In the genomic region with DNA sequence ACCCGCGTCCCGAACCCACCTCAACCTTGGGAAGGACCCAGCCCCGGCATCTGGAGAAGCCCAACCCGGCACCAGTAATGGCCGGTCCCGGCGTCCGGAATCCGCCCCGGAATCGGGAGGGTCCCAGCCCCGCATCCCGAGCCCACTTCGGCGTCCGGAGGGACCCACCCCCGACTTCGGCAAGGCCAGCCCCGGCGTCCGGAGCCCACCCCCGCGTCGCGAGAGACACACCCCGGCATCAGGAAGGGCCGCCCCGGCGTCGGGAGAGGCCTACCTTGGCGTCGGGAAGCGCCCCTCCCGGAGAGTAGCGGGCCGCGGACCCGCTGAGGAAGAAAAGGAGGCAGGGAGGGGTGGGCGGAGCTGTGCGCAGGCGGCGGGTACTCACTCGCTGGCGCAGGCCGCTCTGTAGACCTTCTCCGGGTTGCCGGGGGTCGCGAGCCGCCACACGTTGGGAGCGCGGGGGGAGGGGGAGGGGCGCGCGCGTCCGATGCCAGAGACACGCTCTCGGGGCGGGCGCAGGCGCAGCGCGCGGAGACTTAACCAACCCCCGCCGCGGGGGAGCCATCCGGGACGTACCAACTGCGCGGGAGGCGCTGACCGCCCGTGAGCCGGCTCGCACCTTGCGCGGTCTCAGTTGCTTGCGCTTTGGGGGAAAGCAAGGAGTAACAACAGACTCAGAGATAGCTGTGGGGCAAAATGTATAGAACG, we compare ENCODE assay signal across 1 cellular context.
A peak's percentile ranks its signal among the peaks of the same experiment; 100 is the strongest.
TF ChIP-seq lines count a peak whose summit lies in the region.

A gene (minus strand): TSS at position 515 of the 708 bp plus-strand sequence. CDS start 24,164 bp downstream, outside the sequence.

TF ChIP-seq in HepG2, 621 proteins besides CTCF, POLR2A, EP300 and RAD21 (continued from another document and continues in another):
- TF ChIP-seq, protein P1, sequence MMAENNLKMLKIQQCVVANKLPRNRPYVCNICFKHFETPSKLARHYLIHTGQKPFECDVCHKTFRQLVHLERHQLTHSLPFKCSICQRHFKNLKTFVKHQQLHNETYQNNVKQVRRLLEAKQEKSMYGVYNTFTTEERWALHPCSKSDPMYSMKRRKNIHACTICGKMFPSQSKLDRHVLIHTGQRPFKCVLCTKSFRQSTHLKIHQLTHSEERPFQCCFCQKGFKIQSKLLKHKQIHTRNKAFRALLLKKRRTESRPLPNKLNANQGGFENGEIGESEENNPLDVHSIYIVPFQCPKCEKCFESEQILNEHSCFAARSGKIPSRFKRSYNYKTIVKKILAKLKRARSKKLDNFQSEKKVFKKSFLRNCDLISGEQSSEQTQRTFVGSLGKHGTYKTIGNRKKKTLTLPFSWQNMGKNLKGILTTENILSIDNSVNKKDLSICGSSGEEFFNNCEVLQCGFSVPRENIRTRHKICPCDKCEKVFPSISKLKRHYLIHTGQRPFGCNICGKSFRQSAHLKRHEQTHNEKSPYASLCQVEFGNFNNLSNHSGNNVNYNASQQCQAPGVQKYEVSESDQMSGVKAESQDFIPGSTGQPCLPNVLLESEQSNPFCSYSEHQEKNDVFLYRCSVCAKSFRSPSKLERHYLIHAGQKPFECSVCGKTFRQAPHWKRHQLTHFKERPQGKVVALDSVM (CRISPR knock-in tag; IDR thresholded peaks at IDR 0.05) = peak; percentile 43
- TF ChIP-seq SNAI1 (CRISPR knock-in tag; IDR thresholded peaks at IDR 0.05; ENCODE audit: borderline replicate concordance) (peak; percentile 50; the same call in 1 of the 2 replicates), SNRNP70 (IDR thresholded peaks at IDR 0.05; ENCODE audit: low read depth, low read length) (no peak), PAF1 (CRISPR knock-in tag; IDR thresholded peaks at IDR 0.05) (no peak), PRPF4 (IDR thresholded peaks at IDR 0.05; ENCODE audit: low read depth, low read length, poor library complexity, severe bottlenecking) (peak; percentile 77), ZC3H4 (CRISPR knock-in tag; IDR thresholded peaks at IDR 0.05; ENCODE audit: borderline replicate concordance) (no peak), NFE2 (CRISPR knock-in tag; IDR thresholded peaks at IDR 0.05) (no peak), YEATS2 (CRISPR knock-in tag; IDR thresholded peaks at IDR 0.05; ENCODE audit: borderline replicate concordance) (peak; percentile 31; the same call in 1 of the 2 replicates), FOXC1 (CRISPR knock-in tag; IDR thresholded peaks at IDR 0.05; ENCODE audit: borderline replicate concordance) (no peak; the same call in 1 of the 2 replicates), MBNL3 (CRISPR knock-in tag; conservative IDR thresholded peaks at IDR 0.05) (no peak), ZNF792 (CRISPR knock-in tag; IDR thresholded peaks at IDR 0.05) (no peak), ZMAT3 (CRISPR knock-in tag; conservative IDR thresholded peaks at IDR 0.05) (peak; percentile 71; the same call in 1 of the 2 replicates), PCBP2 (optimal IDR thresholded peaks at IDR 0.05; ENCODE audit: low read depth, low read length, poor library complexity, severe bottlenecking) (no peak), SMARCC2 (IDR thresholded peaks at IDR 0.05) (no peak), SIX1 (CRISPR knock-in tag; IDR thresholded peaks at IDR 0.05; ENCODE audit: borderline replicate concordance) (no peak), KAT7 (CRISPR knock-in tag; IDR thresholded peaks at IDR 0.05; ENCODE audit: borderline replicate concordance) (peak; percentile 46; the same call in 1 of the 2 replicates), SAP130 (CRISPR knock-in tag; IDR thresholded peaks at IDR 0.05; ENCODE audit: low read depth) (peak; percentile 89), RBM39 (IDR thresholded peaks at IDR 0.05; ENCODE audit: low read depth, low read length, poor library complexity, severe bottlenecking) (no peak), TAF1 (CRISPR knock-in tag; IDR thresholded peaks at IDR 0.05) (peak; percentile 83), ZNF616 (CRISPR knock-in tag; IDR thresholded peaks at IDR 0.05; ENCODE audit: low read depth) (no peak), NAIF1 (CRISPR knock-in tag; IDR thresholded peaks at IDR 0.05; ENCODE audit: borderline replicate concordance) (peak; percentile 82; the same call in 1 of the 2 replicates), TCF7 (IDR thresholded peaks at IDR 0.05; ENCODE audit: low read depth) (no peak), NR2C2 (CRISPR knock-in tag; IDR thresholded peaks at IDR 0.05; ENCODE audit: borderline replicate concordance) (peak; percentile 76), ZNF773 (CRISPR knock-in tag; IDR thresholded peaks at IDR 0.05; ENCODE audit: borderline replicate concordance) (no peak), GZF1 (CRISPR knock-in tag; IDR thresholded peaks at IDR 0.05) (peak; percentile 44; the same call in 1 of the 2 replicates)
- TF ChIP-seq, protein P2, sequence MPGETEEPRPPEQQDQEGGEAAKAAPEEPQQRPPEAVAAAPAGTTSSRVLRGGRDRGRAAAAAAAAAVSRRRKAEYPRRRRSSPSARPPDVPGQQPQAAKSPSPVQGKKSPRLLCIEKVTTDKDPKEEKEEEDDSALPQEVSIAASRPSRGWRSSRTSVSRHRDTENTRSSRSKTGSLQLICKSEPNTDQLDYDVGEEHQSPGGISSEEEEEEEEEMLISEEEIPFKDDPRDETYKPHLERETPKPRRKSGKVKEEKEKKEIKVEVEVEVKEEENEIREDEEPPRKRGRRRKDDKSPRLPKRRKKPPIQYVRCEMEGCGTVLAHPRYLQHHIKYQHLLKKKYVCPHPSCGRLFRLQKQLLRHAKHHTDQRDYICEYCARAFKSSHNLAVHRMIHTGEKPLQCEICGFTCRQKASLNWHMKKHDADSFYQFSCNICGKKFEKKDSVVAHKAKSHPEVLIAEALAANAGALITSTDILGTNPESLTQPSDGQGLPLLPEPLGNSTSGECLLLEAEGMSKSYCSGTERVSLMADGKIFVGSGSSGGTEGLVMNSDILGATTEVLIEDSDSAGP (CRISPR knock-in tag; IDR thresholded peaks at IDR 0.05; ENCODE audit: borderline replicate concordance) = peak; percentile 79
- TF ChIP-seq, protein P3, sequence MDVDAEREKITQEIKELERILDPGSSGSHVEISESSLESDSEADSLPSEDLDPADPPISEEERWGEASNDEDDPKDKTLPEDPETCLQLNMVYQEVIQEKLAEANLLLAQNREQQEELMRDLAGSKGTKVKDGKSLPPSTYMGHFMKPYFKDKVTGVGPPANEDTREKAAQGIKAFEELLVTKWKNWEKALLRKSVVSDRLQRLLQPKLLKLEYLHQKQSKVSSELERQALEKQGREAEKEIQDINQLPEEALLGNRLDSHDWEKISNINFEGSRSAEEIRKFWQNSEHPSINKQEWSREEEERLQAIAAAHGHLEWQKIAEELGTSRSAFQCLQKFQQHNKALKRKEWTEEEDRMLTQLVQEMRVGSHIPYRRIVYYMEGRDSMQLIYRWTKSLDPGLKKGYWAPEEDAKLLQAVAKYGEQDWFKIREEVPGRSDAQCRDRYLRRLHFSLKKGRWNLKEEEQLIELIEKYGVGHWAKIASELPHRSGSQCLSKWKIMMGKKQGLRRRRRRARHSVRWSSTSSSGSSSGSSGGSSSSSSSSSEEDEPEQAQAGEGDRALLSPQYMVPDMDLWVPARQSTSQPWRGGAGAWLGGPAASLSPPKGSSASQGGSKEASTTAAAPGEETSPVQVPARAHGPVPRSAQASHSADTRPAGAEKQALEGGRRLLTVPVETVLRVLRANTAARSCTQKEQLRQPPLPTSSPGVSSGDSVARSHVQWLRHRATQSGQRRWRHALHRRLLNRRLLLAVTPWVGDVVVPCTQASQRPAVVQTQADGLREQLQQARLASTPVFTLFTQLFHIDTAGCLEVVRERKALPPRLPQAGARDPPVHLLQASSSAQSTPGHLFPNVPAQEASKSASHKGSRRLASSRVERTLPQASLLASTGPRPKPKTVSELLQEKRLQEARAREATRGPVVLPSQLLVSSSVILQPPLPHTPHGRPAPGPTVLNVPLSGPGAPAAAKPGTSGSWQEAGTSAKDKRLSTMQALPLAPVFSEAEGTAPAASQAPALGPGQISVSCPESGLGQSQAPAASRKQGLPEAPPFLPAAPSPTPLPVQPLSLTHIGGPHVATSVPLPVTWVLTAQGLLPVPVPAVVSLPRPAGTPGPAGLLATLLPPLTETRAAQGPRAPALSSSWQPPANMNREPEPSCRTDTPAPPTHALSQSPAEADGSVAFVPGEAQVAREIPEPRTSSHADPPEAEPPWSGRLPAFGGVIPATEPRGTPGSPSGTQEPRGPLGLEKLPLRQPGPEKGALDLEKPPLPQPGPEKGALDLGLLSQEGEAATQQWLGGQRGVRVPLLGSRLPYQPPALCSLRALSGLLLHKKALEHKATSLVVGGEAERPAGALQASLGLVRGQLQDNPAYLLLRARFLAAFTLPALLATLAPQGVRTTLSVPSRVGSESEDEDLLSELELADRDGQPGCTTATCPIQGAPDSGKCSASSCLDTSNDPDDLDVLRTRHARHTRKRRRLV (CRISPR knock-in tag; IDR thresholded peaks at IDR 0.05) = 0 out of 2 replicates have a peak, but pooled peaks have one; percentile 44
- TF ChIP-seq, protein P4, sequence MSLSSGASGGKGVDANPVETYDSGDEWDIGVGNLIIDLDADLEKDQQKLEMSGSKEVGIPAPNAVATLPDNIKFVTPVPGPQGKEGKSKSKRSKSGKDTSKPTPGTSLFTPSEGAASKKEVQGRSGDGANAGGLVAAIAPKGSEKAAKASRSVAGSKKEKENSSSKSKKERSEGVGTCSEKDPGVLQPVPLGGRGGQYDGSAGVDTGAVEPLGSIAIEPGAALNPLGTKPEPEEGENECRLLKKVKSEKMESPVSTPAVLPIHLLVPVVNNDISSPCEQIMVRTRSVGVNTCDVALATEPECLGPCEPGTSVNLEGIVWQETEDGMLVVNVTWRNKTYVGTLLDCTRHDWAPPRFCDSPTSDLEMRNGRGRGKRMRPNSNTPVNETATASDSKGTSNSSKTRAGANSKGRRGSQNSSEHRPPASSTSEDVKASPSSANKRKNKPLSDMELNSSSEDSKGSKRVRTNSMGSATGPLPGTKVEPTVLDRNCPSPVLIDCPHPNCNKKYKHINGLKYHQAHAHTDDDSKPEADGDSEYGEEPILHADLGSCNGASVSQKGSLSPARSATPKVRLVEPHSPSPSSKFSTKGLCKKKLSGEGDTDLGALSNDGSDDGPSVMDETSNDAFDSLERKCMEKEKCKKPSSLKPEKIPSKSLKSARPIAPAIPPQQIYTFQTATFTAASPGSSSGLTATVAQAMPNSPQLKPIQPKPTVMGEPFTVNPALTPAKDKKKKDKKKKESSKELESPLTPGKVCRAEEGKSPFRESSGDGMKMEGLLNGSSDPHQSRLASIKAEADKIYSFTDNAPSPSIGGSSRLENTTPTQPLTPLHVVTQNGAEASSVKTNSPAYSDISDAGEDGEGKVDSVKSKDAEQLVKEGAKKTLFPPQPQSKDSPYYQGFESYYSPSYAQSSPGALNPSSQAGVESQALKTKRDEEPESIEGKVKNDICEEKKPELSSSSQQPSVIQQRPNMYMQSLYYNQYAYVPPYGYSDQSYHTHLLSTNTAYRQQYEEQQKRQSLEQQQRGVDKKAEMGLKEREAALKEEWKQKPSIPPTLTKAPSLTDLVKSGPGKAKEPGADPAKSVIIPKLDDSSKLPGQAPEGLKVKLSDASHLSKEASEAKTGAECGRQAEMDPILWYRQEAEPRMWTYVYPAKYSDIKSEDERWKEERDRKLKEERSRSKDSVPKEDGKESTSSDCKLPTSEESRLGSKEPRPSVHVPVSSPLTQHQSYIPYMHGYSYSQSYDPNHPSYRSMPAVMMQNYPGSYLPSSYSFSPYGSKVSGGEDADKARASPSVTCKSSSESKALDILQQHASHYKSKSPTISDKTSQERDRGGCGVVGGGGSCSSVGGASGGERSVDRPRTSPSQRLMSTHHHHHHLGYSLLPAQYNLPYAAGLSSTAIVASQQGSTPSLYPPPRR (CRISPR knock-in tag; IDR thresholded peaks at IDR 0.05; ENCODE audit: borderline replicate concordance) = peak; percentile 44; the same call in 1 of the 2 replicates
- TF ChIP-seq, protein P5, sequence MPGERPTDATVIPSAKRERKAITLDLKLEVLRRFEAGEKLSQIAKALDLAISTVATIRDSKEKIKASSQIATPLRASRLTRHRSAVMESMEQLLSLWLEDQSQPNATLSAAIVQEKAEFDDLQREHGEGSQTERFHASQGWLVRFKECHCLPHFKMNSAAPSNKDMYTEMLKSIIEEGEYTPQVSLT (CRISPR knock-in tag; IDR thresholded peaks at IDR 0.05; ENCODE audit: borderline replicate concordance, low read depth) = no peak
- TF ChIP-seq, protein P6, sequence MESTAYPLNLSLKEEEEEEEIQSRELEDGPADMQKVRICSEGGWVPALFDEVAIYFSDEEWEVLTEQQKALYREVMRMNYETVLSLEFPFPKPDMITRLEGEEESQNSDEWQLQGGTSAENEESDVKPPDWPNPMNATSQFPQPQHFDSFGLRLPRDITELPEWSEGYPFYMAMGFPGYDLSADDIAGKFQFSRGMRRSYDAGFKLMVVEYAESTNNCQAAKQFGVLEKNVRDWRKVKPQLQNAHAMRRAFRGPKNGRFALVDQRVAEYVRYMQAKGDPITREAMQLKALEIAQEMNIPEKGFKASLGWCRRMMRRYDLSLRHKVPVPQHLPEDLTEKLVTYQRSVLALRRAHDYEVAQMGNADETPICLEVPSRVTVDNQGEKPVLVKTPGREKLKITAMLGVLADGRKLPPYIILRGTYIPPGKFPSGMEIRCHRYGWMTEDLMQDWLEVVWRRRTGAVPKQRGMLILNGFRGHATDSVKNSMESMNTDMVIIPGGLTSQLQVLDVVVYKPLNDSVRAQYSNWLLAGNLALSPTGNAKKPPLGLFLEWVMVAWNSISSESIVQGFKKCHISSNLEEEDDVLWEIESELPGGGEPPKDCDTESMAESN (CRISPR knock-in tag; conservative IDR thresholded peaks at IDR 0.05) = peak; percentile 79; the same call in 1 of the 2 replicates
- TF ChIP-seq, protein P7, sequence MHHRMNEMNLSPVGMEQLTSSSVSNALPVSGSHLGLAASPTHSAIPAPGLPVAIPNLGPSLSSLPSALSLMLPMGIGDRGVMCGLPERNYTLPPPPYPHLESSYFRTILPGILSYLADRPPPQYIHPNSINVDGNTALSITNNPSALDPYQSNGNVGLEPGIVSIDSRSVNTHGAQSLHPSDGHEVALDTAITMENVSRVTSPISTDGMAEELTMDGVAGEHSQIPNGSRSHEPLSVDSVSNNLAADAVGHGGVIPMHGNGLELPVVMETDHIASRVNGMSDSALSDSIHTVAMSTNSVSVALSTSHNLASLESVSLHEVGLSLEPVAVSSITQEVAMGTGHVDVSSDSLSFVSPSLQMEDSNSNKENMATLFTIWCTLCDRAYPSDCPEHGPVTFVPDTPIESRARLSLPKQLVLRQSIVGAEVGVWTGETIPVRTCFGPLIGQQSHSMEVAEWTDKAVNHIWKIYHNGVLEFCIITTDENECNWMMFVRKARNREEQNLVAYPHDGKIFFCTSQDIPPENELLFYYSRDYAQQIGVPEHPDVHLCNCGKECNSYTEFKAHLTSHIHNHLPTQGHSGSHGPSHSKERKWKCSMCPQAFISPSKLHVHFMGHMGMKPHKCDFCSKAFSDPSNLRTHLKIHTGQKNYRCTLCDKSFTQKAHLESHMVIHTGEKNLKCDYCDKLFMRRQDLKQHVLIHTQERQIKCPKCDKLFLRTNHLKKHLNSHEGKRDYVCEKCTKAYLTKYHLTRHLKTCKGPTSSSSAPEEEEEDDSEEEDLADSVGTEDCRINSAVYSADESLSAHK (CRISPR knock-in tag; IDR thresholded peaks at IDR 0.05; ENCODE audit: borderline replicate concordance) = no peak
- TF ChIP-seq, protein P8, sequence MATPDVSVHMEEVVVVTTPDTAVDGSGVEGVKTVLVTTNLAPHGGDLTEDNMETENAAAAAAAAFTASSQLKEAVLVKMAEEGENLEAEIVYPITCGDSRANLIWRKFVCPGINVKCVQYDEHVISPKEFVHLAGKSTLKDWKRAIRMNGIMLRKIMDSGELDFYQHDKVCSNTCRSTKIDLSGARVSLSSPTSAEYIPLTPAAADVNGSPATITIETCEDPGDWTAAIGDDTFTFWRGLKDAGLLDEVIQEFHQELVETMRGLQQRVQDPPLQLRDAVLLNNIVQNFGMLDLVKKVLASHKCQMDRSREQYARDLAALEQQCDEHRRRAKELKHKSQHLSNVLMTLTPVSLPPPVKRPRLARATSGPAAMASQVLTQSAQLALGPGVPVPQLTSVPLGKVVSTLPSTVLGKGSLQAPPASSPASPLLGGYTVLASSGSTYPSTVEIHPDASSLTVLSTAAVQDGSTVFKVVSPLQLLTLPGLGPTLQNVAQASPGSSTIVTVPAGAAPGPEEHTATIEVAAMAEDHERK (CRISPR knock-in tag; IDR thresholded peaks at IDR 0.05; ENCODE audit: low read depth) = 0 out of 2 replicates have a peak, but pooled peaks have one; percentile 55
